ENCODE assay signal across 25 cellular contexts in genomic region chr6:167763056-167763944, GRCh38.
"Had no signal": no experiment of that assay in that cellular context is flagged by ENCODE, and none has a peak within 500 bp of the region (broad histone marks: within the 10 kb centered on the region; RNA-seq: fewer than 3 reads in every experiment).

No MANE protein-coding gene starts in this region.

- H3K4me1 Mint-ChIP-seq: activated CD4-positive, alpha-beta T cell treated with anti-CD3 and anti-CD28 coated beads, Interleukin-2, amount 10 ng/mL, durations not matched to agents 7 days and 5 days; activated naive CD8-positive, alpha-beta T cell treated with anti-CD3 and anti-CD28 coated beads, Interleukin-2, amount 50 U/mL, for 24 hours; IgD-negative memory B cell had no signal

- H3K27me3 ChIP-seq: ascending aorta, brain microvascular endothelial cell had no signal

- H3K36me3 Mint-ChIP-seq: activated CD4-positive, alpha-beta memory T cell treated with anti-CD3 and anti-CD28 coated beads for 36 hours; activated naive CD4-positive, alpha-beta T cell treated with anti-CD3 and anti-CD28 coated beads, Interleukin-2, amount 50 U/mL, for 72 hours; IgD-negative memory B cell had no signal

- H3K27ac ChIP-seq: ascending aorta, brain microvascular endothelial cell, PC-9, VCaP had no signal

- H3K4me3 Mint-ChIP-seq: activated CD4-positive, alpha-beta memory T cell treated with anti-CD3 and anti-CD28 coated beads for 36 hours; activated CD4-positive, alpha-beta T cell treated with anti-CD3 and anti-CD28 coated beads, Interleukin-2, amount 10 ng/mL, durations not matched to agents 7 days and 5 days; activated naive CD8-positive, alpha-beta T cell treated with anti-CD3 and anti-CD28 coated beads, Interleukin-2, amount 50 U/mL, for 24 hours; activated T-cell treated with anti-CD3 and anti-CD28 coated beads, Interleukin-2, amount 50 U/mL, for 4 hours; IgD-negative memory B cell; T-helper 17 cell had no signal

- H3K9me3 ChIP-seq: ascending aorta had no signal

- H3K9me3 Mint-ChIP-seq: activated CD4-positive, alpha-beta memory T cell treated with anti-CD3 and anti-CD28 coated beads for 36 hours; activated CD4-positive, alpha-beta T cell treated with anti-CD3 and anti-CD28 coated beads, Interleukin-2, amount 10 ng/mL, durations not matched to agents 7 days and 5 days; activated naive CD4-positive, alpha-beta T cell treated with anti-CD3 and anti-CD28 coated beads, Interleukin-2, amount 50 U/mL, for 72 hours; activated naive CD8-positive, alpha-beta T cell treated with anti-CD3 and anti-CD28 coated beads, Interleukin-2, amount 50 U/mL, for 24 hours; activated T-cell treated with anti-CD3 and anti-CD28 coated beads, Interleukin-2, amount 50 U/mL, for 4 hours; IgD-negative memory B cell had no signal

- H3K4me3 ChIP-seq: ascending aorta, PC-9 had no signal

- H3K27me3 Mint-ChIP-seq: activated CD4-positive, alpha-beta T cell treated with anti-CD3 and anti-CD28 coated beads, Interleukin-2, amount 10 ng/mL, durations not matched to agents 7 days and 5 days had no signal

- H3K36me3 ChIP-seq: ascending aorta, brain microvascular endothelial cell had no signal

- DNase-seq: activated CD4-positive, alpha-beta memory T cell treated with anti-CD3 and anti-CD28 coated beads for 36 hours; activated CD4-positive, alpha-beta T cell treated with anti-CD3 and anti-CD28 coated beads, Interleukin-2, amount 10 ng/mL, durations not matched to agents 7 days and 5 days; activated CD4-positive, CD25-positive, alpha-beta regulatory T cell; activated CD8-positive, alpha-beta memory T cell treated with anti-CD3 and anti-CD28 coated beads for 24 hours; activated effector memory CD4-positive, alpha-beta T cell treated with anti-CD3 and anti-CD28 coated beads, Interleukin-2, amount 50 U/mL, for 16 hours; activated naive CD4-positive, alpha-beta T cell treated with Interleukin-2 at 50 U/mL for 16 hours; activated naive CD8-positive, alpha-beta T cell treated with anti-CD3 and anti-CD28 coated beads, Interleukin-2, amount 50 U/mL, for 24 hours; activated T-cell treated with anti-CD3 and anti-CD28 coated beads, Interleukin-2, amount 50 U/mL, for 4 hours; amniotic stem cell; brain microvascular endothelial cell; KG1; NCI-H1048; NCI-H146; NCI-H187 treated with DMSO at 0.1 percent for 48 hours; NCI-H2081 treated with DMSO at 0.1 percent for 48 hours; NCI-H446; NCI-H524; PC-9; SHP77 treated with DMSO at 0.1 percent for 48 hours; T-helper 17 cell; T1000 had no signal

- H3K27ac Mint-ChIP-seq: activated CD4-positive, alpha-beta memory T cell treated with anti-CD3 and anti-CD28 coated beads for 36 hours; activated CD4-positive, alpha-beta T cell treated with anti-CD3 and anti-CD28 coated beads, Interleukin-2, amount 10 ng/mL, durations not matched to agents 7 days and 5 days; activated naive CD4-positive, alpha-beta T cell treated with anti-CD3 and anti-CD28 coated beads, Interleukin-2, amount 50 U/mL, for 72 hours; activated naive CD8-positive, alpha-beta T cell treated with anti-CD3 and anti-CD28 coated beads, Interleukin-2, amount 50 U/mL, for 24 hours; IgD-negative memory B cell; T-helper 17 cell had no signal

- ATAC-seq: activated naive CD4-positive, alpha-beta T cell treated with anti-CD3 and anti-CD28 coated beads, Interleukin-2, amount 50 U/mL, for 72 hours; activated naive CD8-positive, alpha-beta T cell treated with anti-CD3 and anti-CD28 coated beads, Interleukin-2, amount 50 U/mL, for 24 hours; activated T-cell treated with anti-CD3 and anti-CD28 coated beads, Interleukin-2, amount 50 U/mL, for 4 hours; T-helper 17 cell had no signal
